In the genomic region with DNA sequence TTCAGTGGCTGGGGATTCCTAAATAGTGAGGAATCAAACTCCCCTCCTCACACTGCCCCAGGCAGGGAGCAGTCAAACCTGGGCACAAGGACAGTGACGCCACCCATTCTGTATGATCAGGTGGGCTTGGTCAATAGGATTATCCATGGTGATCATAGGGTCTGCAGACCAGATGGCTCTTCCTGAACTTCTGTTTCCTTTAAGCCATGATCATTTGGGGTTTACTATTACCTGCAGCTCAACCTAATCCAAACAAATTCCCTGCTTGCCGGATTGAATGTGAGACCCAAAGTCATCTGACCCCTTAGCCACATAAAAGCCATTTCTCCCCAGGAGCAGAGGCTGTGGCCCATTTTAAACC, we compare ENCODE assay signal across 19 cellular contexts. TPM values are rescaled to one million over a fixed set of nuclear protein-coding genes. Genes with fewer than 3 reads are reported as not detected.
A peak's percentile ranks its signal among the peaks of the same experiment; 100 is the strongest.
DNase-seq lines count a peak whose midpoint lies in the region; TF ChIP-seq lines count a peak whose summit lies in the region.
"Had no signal": no experiment of that assay in that cellular context is flagged by ENCODE, and none has a peak within 500 bp of the region (broad histone marks: within the 10 kb centered on the region; RNA-seq: fewer than 3 reads in every experiment).

No MANE protein-coding gene starts in this region.

- no peaks in the 10 kb centered on the region for H3K9me3 ChIP-seq in OCI-LY7 (ENCODE audit: low read length)
- H3K9me3 ChIP-seq in esophagus squamous epithelium: no peaks in the 10 kb centered on the region
- H3K9me3 ChIP-seq in thymus (ENCODE audit: control insufficient read depth): no peaks in the 10 kb centered on the region
- H3K9me3 ChIP-seq: mucosa of descending colon had no signal

- CTCF ChIA-PET in OCI-LY7 (lab: Charles Lee; ENCODE audit: unreplicated experiment): no interaction called here

- TF ChIP-seq CTCF in OCI-LY7 (conservative IDR thresholded peaks at IDR 0.05; ENCODE audit: low read length) (no peak), esophagus squamous epithelium (IDR thresholded peaks at IDR 0.05) (no peak)

- intact Hi-C loops in OCI-LY7 (cut with micrococcal nuclease; ENCODE audit: unreplicated experiment) (loop anchor here (10.0 kb wide), 1 partner anchor 58 kb away; the partner anchor contains the start of gene PLXDC1), esophagus squamous epithelium (cut with DNase I) (no loop called here)

- WGBS in esophagus squamous epithelium, 2 donors: 79 to 80% methylated on average over 2 of the region's 2 CpGs
- 59% methylated on average over 2 of the region's 2 CpGs for WGBS in thymus

- no peak for DNase-seq in activated naive CD4-positive, alpha-beta T cell (lab: John Stamatoyannopoulos, UW)
- no peak for DNase-seq in OCI-LY7 (ENCODE audit: low spot score)
- DNase-seq in esophagus squamous epithelium (lab: John Stamatoyannopoulos, UW): no peak
- DNase-seq in ecto neural progenitor cell (ENCODE audit: low spot score): no peak
- no peak for DNase-seq in COR-L47 (lab: John Stamatoyannopoulos, UW)
- no peak for DNase-seq in T1000 (lab: John Stamatoyannopoulos, UW)
- DNase-seq: activated CD4-positive, alpha-beta T cell treated with anti-CD3 and anti-CD28 coated beads for 48 hours; hypothalamus; left cardiac atrium; NCI-H1105 treated with DMSO at 0.1 percent for 48 hours; SHP77 treated with DMSO at 0.1 percent for 48 hours; T-helper 9 cell had no signal

- H3K9me2 ChIP-seq in OCI-LY7 (ENCODE audit: insufficient read depth, low read length): no peaks in the 10 kb centered on the region

- BruUV-seq in OCI-LY7 (replicated peaks; lab: Mats Ljungman, UMichigan): no TSS peak

- no peaks in the 10 kb centered on the region for H4K20me1 ChIP-seq in OCI-LY7 (ENCODE audit: insufficient read depth, low read length)

- 0 out of 2 replicates have a peak overlapping the region, but pooled peaks have one; percentile 5 for H3K4me2 ChIP-seq in OCI-LY7 (ENCODE audit: low read length)

- H3K27ac ChIP-seq in OCI-LY7 (ENCODE audit: low read depth, low read length, poor library complexity, severe bottlenecking) (no peak overlapping the region), esophagus squamous epithelium (peak overlapping the region; percentile 40 to 73 (median 61)), thymus (ENCODE audit: low read depth) (peak overlapping the region; percentile 97)
- H3K27ac ChIP-seq: parathyroid adenoma had no signal

- H3K27ac Mint-ChIP-seq in activated naive CD4-positive, alpha-beta T cell treated with anti-CD3 and anti-CD28 coated beads, Interleukin-2, amount 50 U/mL, for 24 hours: peak overlapping the region; percentile 96

- H3K36me3 Mint-ChIP-seq in activated naive CD4-positive, alpha-beta T cell treated with anti-CD3 and anti-CD28 coated beads, Interleukin-2, amount 50 U/mL, for 24 hours: no peaks in the 10 kb centered on the region
- H3K36me3 Mint-ChIP-seq: brain had no signal

- H3K27me3 Mint-ChIP-seq in activated naive CD4-positive, alpha-beta T cell treated with anti-CD3 and anti-CD28 coated beads, Interleukin-2, amount 50 U/mL, for 24 hours: no peaks in the 10 kb centered on the region
- H3K27me3 Mint-ChIP-seq: brain had no signal

- peak overlapping the region; percentile 68 for H3K4me3 Mint-ChIP-seq in activated naive CD4-positive, alpha-beta T cell treated with anti-CD3 and anti-CD28 coated beads, Interleukin-2, amount 50 U/mL, for 24 hours

- H3K9me3 Mint-ChIP-seq in activated naive CD4-positive, alpha-beta T cell treated with anti-CD3 and anti-CD28 coated beads, Interleukin-2, amount 50 U/mL, for 24 hours: no peaks in the 10 kb centered on the region
- H3K9me3 Mint-ChIP-seq: brain had no signal

- peaks cover 89% of the 10 kb centered on the region for H3K4me1 Mint-ChIP-seq in activated naive CD4-positive, alpha-beta T cell treated with anti-CD3 and anti-CD28 coated beads, Interleukin-2, amount 50 U/mL, for 24 hours

- H3K27me3 ChIP-seq in esophagus squamous epithelium: peaks cover 0 to 13% (median 0%) of the 10 kb centered on the region in 4 donors
- no peaks in the 10 kb centered on the region for H3K27me3 ChIP-seq in thymus (ENCODE audit: control insufficient read depth, insufficient read depth)

- no peak for TF ChIP-seq POLR2A in esophagus squamous epithelium (IDR thresholded peaks at IDR 0.05)

- no peaks in the 10 kb centered on the region for H3K79me2 ChIP-seq in OCI-LY7 (ENCODE audit: insufficient read depth, low read depth, low read length)
- H3K79me2 ChIP-seq: parathyroid adenoma had no signal

- POLR2A ChIA-PET in OCI-LY7 (lab: Charles Lee): no interaction called here

- H3K4me3 ChIP-seq in OCI-LY7 (ENCODE audit: low read depth, low read length, poor library complexity, severe bottlenecking) (no peak overlapping the region), esophagus squamous epithelium (no peak overlapping the region), thymus (ENCODE audit: low read length) (no peak overlapping the region)
- H3K4me3 ChIP-seq: K562, mucosa of descending colon had no signal

- no peak overlapping the region for H2AFZ ChIP-seq in OCI-LY7 (ENCODE audit: low read length)
- H2AFZ ChIP-seq: parathyroid adenoma had no signal

- H3K4me1 ChIP-seq in OCI-LY7 (ENCODE audit: insufficient read depth, low read length, poor library complexity, severe bottlenecking) (peaks cover 65% of the 10 kb centered on the region), esophagus squamous epithelium (peaks cover 4 to 79% (median 33%) of the 10 kb centered on the region in 3 donors), thymus (ENCODE audit: control insufficient read depth, insufficient read depth, low read length) (peaks cover 52% of the 10 kb centered on the region)
- H3K4me1 ChIP-seq: parathyroid adenoma had no signal

- H3K36me3 ChIP-seq in OCI-LY7 (ENCODE audit: insufficient read depth, low read length) (no peaks in the 10 kb centered on the region), esophagus squamous epithelium (no peaks in the 10 kb centered on the region), thymus (ENCODE audit: control insufficient read depth, insufficient read depth) (no peaks in the 10 kb centered on the region)

RNA-seq across cellular contexts. Expression of gene PLXDC1, which starts 54.3 kb away (rescaled TPM):
- total RNA-seq in OCI-LY7 (2014; rRNA removed; shearing (Covaris generic)): 0.13 and 0.41 TPM in 2 replicates
- total RNA-seq in OCI-LY7 (2022) (0.67 TPM in 1 of 2 replicates, not detected in the other), esophagus squamous epithelium (1 to 10 TPM; 1.2 to 7.2 (median 4.6) TPM)
- 66.4 TPM for polyA plus RNA-seq in thymus
- total RNA-seq: dermis microvascular lymphatic vessel endothelial cell, K562 had no signal
- polyA plus RNA-seq: K562 had no signal
